ENCODE assay signal across 2 cellular contexts in genomic region chr15:90004671-90005070, GRCh38.
TF ChIP-seq lines count a peak whose summit lies in the region.

No MANE protein-coding gene starts in this region.

TF ChIP-seq in IMR-90, 13 proteins besides CTCF, POLR2A, EP300 and RAD21:
- TF ChIP-seq BHLHE40 (IDR thresholded peaks at IDR 0.05; ENCODE audit: low read depth, low read length) (peak; percentile 94), MXI1 (IDR thresholded peaks at IDR 0.05; ENCODE audit: borderline replicate concordance, low read depth, low read length) (peak; percentile 84), CEBPB (IDR thresholded peaks at IDR 0.05; ENCODE audit: low read depth, low read length) (peak; percentile 94), FOS (IDR thresholded peaks at IDR 0.05; ENCODE audit: low read depth, low read length) (peak; percentile 74), CHD1 (IDR thresholded peaks at IDR 0.05; ENCODE audit: low read depth, low read length) (no peak), MAZ (IDR thresholded peaks at IDR 0.05; ENCODE audit: borderline replicate concordance, low read depth, low read length) (peak; percentile 43; the same call in 1 of the 2 replicates)
- TF ChIP-seq, protein P1, sequence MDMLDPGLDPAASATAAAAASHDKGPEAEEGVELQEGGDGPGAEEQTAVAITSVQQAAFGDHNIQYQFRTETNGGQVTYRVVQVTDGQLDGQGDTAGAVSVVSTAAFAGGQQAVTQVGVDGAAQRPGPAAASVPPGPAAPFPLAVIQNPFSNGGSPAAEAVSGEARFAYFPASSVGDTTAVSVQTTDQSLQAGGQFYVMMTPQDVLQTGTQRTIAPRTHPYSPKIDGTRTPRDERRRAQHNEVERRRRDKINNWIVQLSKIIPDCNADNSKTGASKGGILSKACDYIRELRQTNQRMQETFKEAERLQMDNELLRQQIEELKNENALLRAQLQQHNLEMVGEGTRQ (IDR thresholded peaks at IDR 0.05; ENCODE audit: low read depth, low read length) = no peak

TF ChIP-seq in HepG2, 621 proteins besides CTCF, POLR2A, EP300 and RAD21 (continues in another document):
- TF ChIP-seq, protein P2, sequence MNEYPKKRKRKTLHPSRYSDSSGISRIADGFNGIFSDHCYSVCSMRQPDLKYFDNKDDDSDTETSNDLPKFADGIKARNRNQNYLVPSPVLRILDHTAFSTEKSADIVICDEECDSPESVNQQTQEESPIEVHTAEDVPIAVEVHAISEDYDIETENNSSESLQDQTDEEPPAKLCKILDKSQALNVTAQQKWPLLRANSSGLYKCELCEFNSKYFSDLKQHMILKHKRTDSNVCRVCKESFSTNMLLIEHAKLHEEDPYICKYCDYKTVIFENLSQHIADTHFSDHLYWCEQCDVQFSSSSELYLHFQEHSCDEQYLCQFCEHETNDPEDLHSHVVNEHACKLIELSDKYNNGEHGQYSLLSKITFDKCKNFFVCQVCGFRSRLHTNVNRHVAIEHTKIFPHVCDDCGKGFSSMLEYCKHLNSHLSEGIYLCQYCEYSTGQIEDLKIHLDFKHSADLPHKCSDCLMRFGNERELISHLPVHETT (CRISPR knock-in tag; conservative IDR thresholded peaks at IDR 0.05) = no peak
- TF ChIP-seq SRY (CRISPR knock-in tag; IDR thresholded peaks at IDR 0.05) = 0 out of 2 replicates have a peak, but pooled peaks have one; percentile 40
- 0 out of 2 replicates have a peak, but pooled peaks have one; percentile 14 for TF ChIP-seq ZNF281 (CRISPR knock-in tag; IDR thresholded peaks at IDR 0.05; ENCODE audit: borderline replicate concordance)
- TF ChIP-seq BHLHE40 (IDR thresholded peaks at IDR 0.05; ENCODE audit: low read length) = peak; percentile 55
- TF ChIP-seq FOSL2 (CRISPR knock-in tag; IDR thresholded peaks at IDR 0.05) = peak; percentile 53; the same call in 1 of the 2 replicates
- TF ChIP-seq ZBTB33 (CRISPR knock-in tag; IDR thresholded peaks at IDR 0.05) = peak; percentile 91
- TF ChIP-seq FOXA1 (IDR thresholded peaks at IDR 0.05) = no peak
- peak; percentile 36; the same call in 1 of the 2 replicates for TF ChIP-seq FOXA1 (CRISPR knock-in tag; IDR thresholded peaks at IDR 0.05)
- no peak for TF ChIP-seq TEAD2 (CRISPR knock-in tag; IDR thresholded peaks at IDR 0.05)
- TF ChIP-seq, protein P3, sequence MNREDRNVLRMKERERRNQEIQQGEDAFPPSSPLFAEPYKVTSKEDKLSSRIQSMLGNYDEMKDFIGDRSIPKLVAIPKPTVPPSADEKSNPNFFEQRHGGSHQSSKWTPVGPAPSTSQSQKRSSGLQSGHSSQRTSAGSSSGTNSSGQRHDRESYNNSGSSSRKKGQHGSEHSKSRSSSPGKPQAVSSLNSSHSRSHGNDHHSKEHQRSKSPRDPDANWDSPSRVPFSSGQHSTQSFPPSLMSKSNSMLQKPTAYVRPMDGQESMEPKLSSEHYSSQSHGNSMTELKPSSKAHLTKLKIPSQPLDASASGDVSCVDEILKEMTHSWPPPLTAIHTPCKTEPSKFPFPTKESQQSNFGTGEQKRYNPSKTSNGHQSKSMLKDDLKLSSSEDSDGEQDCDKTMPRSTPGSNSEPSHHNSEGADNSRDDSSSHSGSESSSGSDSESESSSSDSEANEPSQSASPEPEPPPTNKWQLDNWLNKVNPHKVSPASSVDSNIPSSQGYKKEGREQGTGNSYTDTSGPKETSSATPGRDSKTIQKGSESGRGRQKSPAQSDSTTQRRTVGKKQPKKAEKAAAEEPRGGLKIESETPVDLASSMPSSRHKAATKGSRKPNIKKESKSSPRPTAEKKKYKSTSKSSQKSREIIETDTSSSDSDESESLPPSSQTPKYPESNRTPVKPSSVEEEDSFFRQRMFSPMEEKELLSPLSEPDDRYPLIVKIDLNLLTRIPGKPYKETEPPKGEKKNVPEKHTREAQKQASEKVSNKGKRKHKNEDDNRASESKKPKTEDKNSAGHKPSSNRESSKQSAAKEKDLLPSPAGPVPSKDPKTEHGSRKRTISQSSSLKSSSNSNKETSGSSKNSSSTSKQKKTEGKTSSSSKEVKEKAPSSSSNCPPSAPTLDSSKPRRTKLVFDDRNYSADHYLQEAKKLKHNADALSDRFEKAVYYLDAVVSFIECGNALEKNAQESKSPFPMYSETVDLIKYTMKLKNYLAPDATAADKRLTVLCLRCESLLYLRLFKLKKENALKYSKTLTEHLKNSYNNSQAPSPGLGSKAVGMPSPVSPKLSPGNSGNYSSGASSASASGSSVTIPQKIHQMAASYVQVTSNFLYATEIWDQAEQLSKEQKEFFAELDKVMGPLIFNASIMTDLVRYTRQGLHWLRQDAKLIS (CRISPR knock-in tag; IDR thresholded peaks at IDR 0.05) = 0 out of 2 replicates have a peak, but pooled peaks have one; percentile 44
- TF ChIP-seq POLR2AphosphoS5 (IDR thresholded peaks at IDR 0.05; ENCODE audit: low read depth, low read length) = 0 out of 2 replicates have a peak, but pooled peaks have one; percentile 22
- no peak for TF ChIP-seq ZNF652 (CRISPR knock-in tag; IDR thresholded peaks at IDR 0.05; ENCODE audit: borderline replicate concordance, low read depth)
- TF ChIP-seq, protein P4, sequence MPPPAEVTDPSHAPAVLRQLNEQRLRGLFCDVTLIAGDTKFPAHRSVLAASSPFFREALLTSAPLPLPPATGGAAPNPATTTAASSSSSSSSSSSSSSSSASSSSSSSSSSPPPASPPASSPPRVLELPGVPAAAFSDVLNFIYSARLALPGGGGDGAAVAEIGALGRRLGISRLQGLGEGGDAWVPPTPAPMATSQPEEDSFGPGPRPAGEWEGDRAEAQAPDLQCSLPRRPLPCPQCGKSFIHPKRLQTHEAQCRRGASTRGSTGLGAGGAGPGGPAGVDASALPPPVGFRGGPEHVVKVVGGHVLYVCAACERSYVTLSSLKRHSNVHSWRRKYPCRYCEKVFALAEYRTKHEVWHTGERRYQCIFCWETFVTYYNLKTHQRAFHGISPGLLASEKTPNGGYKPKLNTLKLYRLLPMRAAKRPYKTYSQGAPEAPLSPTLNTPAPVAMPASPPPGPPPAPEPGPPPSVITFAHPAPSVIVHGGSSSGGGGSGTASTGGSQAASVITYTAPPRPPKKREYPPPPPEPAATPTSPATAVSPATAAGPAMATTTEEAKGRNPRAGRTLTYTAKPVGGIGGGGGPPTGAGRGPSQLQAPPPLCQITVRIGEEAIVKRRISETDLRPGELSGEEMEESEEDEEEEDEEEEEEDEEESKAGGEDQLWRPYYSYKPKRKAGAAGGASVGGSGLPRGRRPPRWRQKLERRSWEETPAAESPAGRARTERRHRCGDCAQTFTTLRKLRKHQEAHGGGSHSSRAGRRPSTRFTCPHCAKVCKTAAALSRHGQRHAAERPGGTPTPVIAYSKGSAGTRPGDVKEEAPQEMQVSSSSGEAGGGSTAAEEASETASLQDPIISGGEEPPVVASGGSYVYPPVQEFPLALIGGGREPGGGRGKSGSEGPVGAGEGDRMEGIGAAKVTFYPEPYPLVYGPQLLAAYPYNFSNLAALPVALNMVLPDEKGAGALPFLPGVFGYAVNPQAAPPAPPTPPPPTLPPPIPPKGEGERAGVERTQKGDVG (CRISPR knock-in tag; IDR thresholded peaks at IDR 0.05; ENCODE audit: borderline replicate concordance) = 0 out of 2 replicates have a peak, but pooled peaks have one; percentile 48
- no peak for TF ChIP-seq NR2F6 (IDR thresholded peaks at IDR 0.05)
- TF ChIP-seq NR2F6 (CRISPR knock-in tag; IDR thresholded peaks at IDR 0.05) = peak; percentile 32; the same call in 1 of the 2 replicates
- TF ChIP-seq, protein P5, sequence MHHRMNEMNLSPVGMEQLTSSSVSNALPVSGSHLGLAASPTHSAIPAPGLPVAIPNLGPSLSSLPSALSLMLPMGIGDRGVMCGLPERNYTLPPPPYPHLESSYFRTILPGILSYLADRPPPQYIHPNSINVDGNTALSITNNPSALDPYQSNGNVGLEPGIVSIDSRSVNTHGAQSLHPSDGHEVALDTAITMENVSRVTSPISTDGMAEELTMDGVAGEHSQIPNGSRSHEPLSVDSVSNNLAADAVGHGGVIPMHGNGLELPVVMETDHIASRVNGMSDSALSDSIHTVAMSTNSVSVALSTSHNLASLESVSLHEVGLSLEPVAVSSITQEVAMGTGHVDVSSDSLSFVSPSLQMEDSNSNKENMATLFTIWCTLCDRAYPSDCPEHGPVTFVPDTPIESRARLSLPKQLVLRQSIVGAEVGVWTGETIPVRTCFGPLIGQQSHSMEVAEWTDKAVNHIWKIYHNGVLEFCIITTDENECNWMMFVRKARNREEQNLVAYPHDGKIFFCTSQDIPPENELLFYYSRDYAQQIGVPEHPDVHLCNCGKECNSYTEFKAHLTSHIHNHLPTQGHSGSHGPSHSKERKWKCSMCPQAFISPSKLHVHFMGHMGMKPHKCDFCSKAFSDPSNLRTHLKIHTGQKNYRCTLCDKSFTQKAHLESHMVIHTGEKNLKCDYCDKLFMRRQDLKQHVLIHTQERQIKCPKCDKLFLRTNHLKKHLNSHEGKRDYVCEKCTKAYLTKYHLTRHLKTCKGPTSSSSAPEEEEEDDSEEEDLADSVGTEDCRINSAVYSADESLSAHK (CRISPR knock-in tag; IDR thresholded peaks at IDR 0.05; ENCODE audit: borderline replicate concordance) = no peak
- no peak for TF ChIP-seq HMGXB4 (CRISPR knock-in tag; IDR thresholded peaks at IDR 0.05; ENCODE audit: borderline replicate concordance in 1 of 2, low read depth in 1 of 2)
- 0 out of 2 replicates have a peak, but pooled peaks have one; percentile 6 for TF ChIP-seq NFATC3 (CRISPR knock-in tag; IDR thresholded peaks at IDR 0.05)
- TF ChIP-seq MED1 (CRISPR knock-in tag; IDR thresholded peaks at IDR 0.05) = peak; percentile 32; the same call in 1 of the 2 replicates
- TF ChIP-seq ARID3A (IDR thresholded peaks at IDR 0.05; ENCODE audit: low read depth, low read length) = peak; percentile 15; the same call in 1 of the 2 replicates
- TF ChIP-seq ZFY (CRISPR knock-in tag; IDR thresholded peaks at IDR 0.05) = peak; percentile 46; the same call in 1 of the 2 replicates
- no peak for TF ChIP-seq ZFP37 (CRISPR knock-in tag; IDR thresholded peaks at IDR 0.05; ENCODE audit: borderline replicate concordance)
- TF ChIP-seq HDAC1 (CRISPR knock-in tag; IDR thresholded peaks at IDR 0.05) = 0 out of 2 replicates have a peak, but pooled peaks have one; percentile 20
- 0 out of 2 replicates have a peak, but pooled peaks have one; percentile 10 for TF ChIP-seq ZFX (CRISPR knock-in tag; IDR thresholded peaks at IDR 0.05; ENCODE audit: low read depth)
- peak; percentile 93 for TF ChIP-seq ZBTB38 (CRISPR knock-in tag; IDR thresholded peaks at IDR 0.05)
- TF ChIP-seq THAP11 (CRISPR knock-in tag; IDR thresholded peaks at IDR 0.05) = peak; percentile 38
- 0 out of 2 replicates have a peak, but pooled peaks have one; percentile 34 for TF ChIP-seq ZNF746 (CRISPR knock-in tag; IDR thresholded peaks at IDR 0.05)
